16 cellular contexts compared by ENCODE assay signal in genomic region chr7:105295626-105296352, GRCh38.
A peak's percentile ranks its signal among the peaks of the same experiment; 100 is the strongest.
DNase-seq lines count a peak whose midpoint lies in the region; ATAC-seq lines count a peak whose summit lies in the region.
"Had no signal": no experiment of that assay in that cellular context is flagged by ENCODE, and none has a peak within 500 bp of the region (broad histone marks: within the 10 kb centered on the region; RNA-seq: fewer than 3 reads in every experiment).

No MANE protein-coding gene starts in this region.

- peaks cover 8% of the 10 kb centered on the region for H3K36me3 Mint-ChIP-seq in activated naive CD4-positive, alpha-beta T cell treated with anti-CD3 and anti-CD28 coated beads, Interleukin-2, amount 10 ng/mL, durations not matched to agents 7 days and 5 days
- peaks cover 15% of the 10 kb centered on the region for H3K36me3 Mint-ChIP-seq in T-helper 2 cell treated with Interferon-gamma antibody and Interleukin-4, amounts not matched to agents 5 μg/mL and 100 μg/mL, for 36 hours (ENCODE audit: low read depth)

- no peaks in the 10 kb centered on the region for H3K27me3 Mint-ChIP-seq in activated naive CD4-positive, alpha-beta T cell treated with anti-CD3 and anti-CD28 coated beads, Interleukin-2, amount 10 ng/mL, durations not matched to agents 7 days and 5 days
- no peaks in the 10 kb centered on the region for H3K27me3 Mint-ChIP-seq in T-helper 2 cell treated with Interferon-gamma antibody and Interleukin-4, amounts not matched to agents 5 μg/mL and 100 μg/mL, for 36 hours (ENCODE audit: low read depth)
- no peaks in the 10 kb centered on the region for H3K27me3 Mint-ChIP-seq in stimulated activated naive CD8-positive, alpha-beta T cell treated with anti-CD3 and anti-CD28 coated beads, Interleukin-15, amount 100 ng/mL, for 72 hours

- no peak for DNase-seq in activated naive CD4-positive, alpha-beta T cell treated with anti-CD3 and anti-CD28 coated beads, Interleukin-2, amount 10 ng/mL, durations not matched to agents 7 days and 5 days
- DNase-seq in activated naive CD4-positive, alpha-beta T cell treated with Interleukin-2 at 50 U/mL for 16 hours, result no peak
- DNase-seq in T-helper 2 cell treated with Interferon-gamma antibody and Interleukin-4, amounts not matched to agents 5 μg/mL and 100 μg/mL, for 36 hours (ENCODE audit: low spot score), result no peak
- peak; percentile 21 for DNase-seq in fibroblast of peridontal ligament (ENCODE audit: extremely low read depth)
- DNase-seq in stimulated activated naive CD8-positive, alpha-beta T cell treated with anti-CD3 and anti-CD28 coated beads, Interleukin-15, amount 100 ng/mL, for 72 hours, result no peak
- DNase-seq in SKM-1 treated with dmso at 0.1 percent for 144 hours (lab: John Stamatoyannopoulos, UW; ENCODE audit: unreplicated experiment), result no peak
- no peak for DNase-seq in NCI-H526 (lab: John Stamatoyannopoulos, UW)
- DNase-seq in COLO668 (lab: John Stamatoyannopoulos, UW; ENCODE audit: unreplicated experiment), result no peak
- DNase-seq: activated CD4-positive, alpha-beta T cell treated with anti-CD3 and anti-CD28 coated beads, Interleukin-2, amount 50 U/mL, for 4 hours; activated naive CD4-positive, alpha-beta T cell treated with anti-CD3 and anti-CD28 coated beads, Interleukin-2, amount 50 U/mL, for 16 hours; DMS153; effector CD4-positive, alpha-beta T cell; foreskin fibroblast; GOT3; left colon; thyroid gland had no signal

- H3K4me3 Mint-ChIP-seq in activated naive CD4-positive, alpha-beta T cell treated with anti-CD3 and anti-CD28 coated beads, Interleukin-2, amount 10 ng/mL, durations not matched to agents 7 days and 5 days, result no peak overlapping the region
- no peak overlapping the region for H3K4me3 Mint-ChIP-seq in T-helper 2 cell treated with Interferon-gamma antibody and Interleukin-4, amounts not matched to agents 5 μg/mL and 100 μg/mL, for 36 hours
- H3K4me3 Mint-ChIP-seq in stimulated activated naive CD8-positive, alpha-beta T cell treated with anti-CD3 and anti-CD28 coated beads, Interleukin-15, amount 100 ng/mL, for 72 hours, result peak overlapping the region in 1 of 2 donors; percentile 21

- CTCF ChIA-PET in activated naive CD4-positive, alpha-beta T cell treated with anti-CD3 and anti-CD28 coated beads, Interleukin-2, amount 10 ng/mL, durations not matched to agents 7 days and 5 days (lab: Charles Lee), result interaction anchor here (1.2 kb wide), 1 partner anchor 9 kb away, joined by 3 read pairs; no protein-coding TSS in a partner anchor

- H3K4me1 Mint-ChIP-seq in activated naive CD4-positive, alpha-beta T cell treated with anti-CD3 and anti-CD28 coated beads, Interleukin-2, amount 10 ng/mL, durations not matched to agents 7 days and 5 days, result peaks cover 50% of the 10 kb centered on the region
- peaks cover 44% of the 10 kb centered on the region for H3K4me1 Mint-ChIP-seq in T-helper 2 cell treated with Interferon-gamma antibody and Interleukin-4, amounts not matched to agents 5 μg/mL and 100 μg/mL, for 36 hours (ENCODE audit: low read depth)
- peaks cover 55% of the 10 kb centered on the region for H3K4me1 Mint-ChIP-seq in stimulated activated naive CD8-positive, alpha-beta T cell treated with anti-CD3 and anti-CD28 coated beads, Interleukin-15, amount 100 ng/mL, for 72 hours

- peak; percentile 69 for ATAC-seq in stimulated activated naive CD8-positive, alpha-beta T cell treated with anti-CD3 and anti-CD28 coated beads, Interleukin-15, amount 100 ng/mL, for 72 hours
- ATAC-seq: left colon had no signal

- peaks cover 6% of the 10 kb centered on the region for H3K9me3 Mint-ChIP-seq in activated naive CD4-positive, alpha-beta T cell treated with anti-CD3 and anti-CD28 coated beads, Interleukin-2, amount 10 ng/mL, durations not matched to agents 7 days and 5 days
- peaks cover 5% of the 10 kb centered on the region for H3K9me3 Mint-ChIP-seq in T-helper 2 cell treated with Interferon-gamma antibody and Interleukin-4, amounts not matched to agents 5 μg/mL and 100 μg/mL, for 36 hours
- H3K9me3 Mint-ChIP-seq in stimulated activated naive CD8-positive, alpha-beta T cell treated with anti-CD3 and anti-CD28 coated beads, Interleukin-15, amount 100 ng/mL, for 72 hours, result no peaks in the 10 kb centered on the region

- H3K27ac Mint-ChIP-seq in activated naive CD4-positive, alpha-beta T cell treated with anti-CD3 and anti-CD28 coated beads, Interleukin-2, amount 10 ng/mL, durations not matched to agents 7 days and 5 days, result peak overlapping the region; percentile 47
- peak overlapping the region; percentile 69 for H3K27ac Mint-ChIP-seq in T-helper 2 cell treated with Interferon-gamma antibody and Interleukin-4, amounts not matched to agents 5 μg/mL and 100 μg/mL, for 36 hours
- peak overlapping the region; percentile 71 to 84 for H3K27ac Mint-ChIP-seq in stimulated activated naive CD8-positive, alpha-beta T cell treated with anti-CD3 and anti-CD28 coated beads, Interleukin-15, amount 100 ng/mL, for 72 hours
